ENCODE assay signal across 9 cellular contexts in the genomic region with DNA sequence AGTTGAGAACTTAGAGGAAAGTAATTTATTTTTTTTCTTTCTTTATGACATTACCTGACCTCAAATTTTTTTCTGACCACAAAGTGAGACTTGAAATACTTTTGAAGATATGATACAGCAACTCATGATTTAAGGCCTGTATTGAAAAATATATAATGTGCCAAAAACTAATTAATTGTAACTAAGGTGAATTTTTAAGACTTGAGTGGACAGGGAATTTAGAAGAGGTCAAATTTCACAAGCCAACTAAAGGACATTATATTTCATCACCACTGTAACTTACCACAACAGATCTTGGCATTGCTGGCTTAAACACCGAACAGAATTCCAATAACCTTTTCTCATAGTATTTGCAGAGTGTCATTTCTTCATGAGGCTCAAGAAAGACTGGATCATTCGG. TPM values are rescaled to one million over a fixed set of nuclear protein-coding genes. Genes with fewer than 3 reads are reported as not detected.
DNase-seq lines count a peak whose midpoint lies in the region; TF ChIP-seq lines count a peak whose summit lies in the region.
"Had no signal": no experiment of that assay in that cellular context is flagged by ENCODE, and none has a peak within 500 bp of the region (broad histone marks: within the 10 kb centered on the region; RNA-seq: fewer than 3 reads in every experiment).

No MANE protein-coding gene starts in this region.

- peaks cover 16% of the 10 kb centered on the region for H3K4me1 Mint-ChIP-seq in neural progenitor cell

- TF ChIP-seq CTCF in DOHH2 (IDR thresholded peaks at IDR 0.05; ENCODE audit: low read depth, low read length, poor library complexity, severe bottlenecking) (no peak), NB4 (IDR thresholded peaks at IDR 0.05; ENCODE audit: low read depth, low read length) (no peak), coronary artery (IDR thresholded peaks at IDR 0.05) (no peak), neural progenitor cell (IDR thresholded peaks at IDR 0.05) (no peak)

- H3K27me3 Mint-ChIP-seq in neural progenitor cell (ENCODE audit: insufficient read depth, low read depth): peaks cover 2% of the 10 kb centered on the region

- peaks cover 2% of the 10 kb centered on the region; the same call in 1 of the 2 replicates for H3F3A ChIP-seq in DOHH2 (ENCODE audit: control insufficient read depth, insufficient read depth)
- no peaks in the 10 kb centered on the region for H3F3A ChIP-seq in neural progenitor cell (ENCODE audit: low read depth)

- H3K9me3 Mint-ChIP-seq in neural progenitor cell: no peaks in the 10 kb centered on the region

- H3K27me3 ChIP-seq in DOHH2 (ENCODE audit: control insufficient read depth, low read length): no peaks in the 10 kb centered on the region
- H3K27me3 ChIP-seq in neural progenitor cell: no peaks in the 10 kb centered on the region

- H3K4me3 ChIP-seq in DOHH2 (ENCODE audit: low read length) (peak overlapping the region; percentile 97), NB4 (ENCODE audit: low read depth, low read length) (peak overlapping the region; percentile 83), coronary artery (peak overlapping the region; percentile 95), neural progenitor cell (no peak overlapping the region)

- H2AFZ ChIP-seq in neural progenitor cell (replicated peaks): no peak overlapping the region

- TF ChIP-seq POLR2A in NB4 (IDR thresholded peaks at IDR 0.05; ENCODE audit: extremely low read depth, insufficient read length): no peak

- H3K79me2 ChIP-seq in DOHH2 (ENCODE audit: control insufficient read depth, low read length): peaks cover 63% of the 10 kb centered on the region
- H3K79me2 ChIP-seq in neural progenitor cell (ENCODE audit: low read depth): peaks cover 28% of the 10 kb centered on the region

- H3K36me3 Mint-ChIP-seq in neural progenitor cell: peaks cover 14% of the 10 kb centered on the region

- H3K27ac Mint-ChIP-seq in neural progenitor cell: no peak overlapping the region

- no peaks in the 10 kb centered on the region for H3K9me2 ChIP-seq in DOHH2 (replicated peaks; ENCODE audit: control insufficient read depth, low read length)

- H3K9me3 ChIP-seq in DOHH2 (ENCODE audit: control insufficient read depth, insufficient read depth, low read length): no peaks in the 10 kb centered on the region
- H3K9me3 ChIP-seq in neural progenitor cell (ENCODE audit: low read depth): no peaks in the 10 kb centered on the region

- DNase-seq in NB4 (ENCODE audit: low read depth) (no peak), coronary artery (ENCODE audit: low spot score) (no peak), neural progenitor cell (ENCODE audit: low spot score) (no peak), NCI-H1105 treated with DMSO at 0.1 percent for 48 hours (lab: John Stamatoyannopoulos, UW) (no peak), globus pallidus (ENCODE audit: low spot score) (no peak), epidermal melanocyte (ENCODE audit: insufficient read length, low spot score) (no peak)
- no peak for DNase-seq in stimulated activated CD4-positive, alpha-beta T cell treated with anti-CD3 and anti-CD28 coated beads, Interleukin-4, amount 100 ng/mL, for 24 hours
- DNase-seq: activated CD4-positive, alpha-beta T cell treated with anti-CD3 and anti-CD28 coated beads for 1 hour had no signal

- H3K27ac ChIP-seq in DOHH2 (ENCODE audit: low read depth, low read length) (no peak overlapping the region), coronary artery (peak overlapping the region; percentile 99), neural progenitor cell (no peak overlapping the region)

- H3K9ac ChIP-seq in neural progenitor cell: no peak overlapping the region

- peaks cover 4% of the 10 kb centered on the region; the same call in 1 of the 2 replicates for H4K20me1 ChIP-seq in DOHH2 (ENCODE audit: control insufficient read depth, insufficient read depth, low read depth, low read length)
- H4K20me1 ChIP-seq in neural progenitor cell (ENCODE audit: low read depth): no peaks in the 10 kb centered on the region

- peak overlapping the region; percentile 84 for H3K4me3 Mint-ChIP-seq in neural progenitor cell

- H3K4me1 ChIP-seq in DOHH2 (ENCODE audit: control insufficient read depth, low read length) (peaks cover 18% of the 10 kb centered on the region), neural progenitor cell (peaks cover 9% of the 10 kb centered on the region)

- H3K4me2 ChIP-seq in DOHH2 (ENCODE audit: low read length) (peak overlapping the region; percentile 72), neural progenitor cell (peak overlapping the region; percentile 93)

- peaks cover 65% of the 10 kb centered on the region for H3K36me3 ChIP-seq in DOHH2 (ENCODE audit: control insufficient read depth, low read length)
- peaks cover 8% of the 10 kb centered on the region for H3K36me3 ChIP-seq in neural progenitor cell

RNA-seq across cellular contexts. Expression of gene CCNH, which starts 1.8 kb away (rescaled TPM):
- 70.1 and 86.1 TPM in 2 replicates for total RNA-seq in neural progenitor cell (ENCODE audit: low replicate concordance)

Comparison
In these comparisons a context has a peak if more than half of its experiments do, and no peak if none do; other contexts are left out.
1. H3K27ac ChIP-seq: peak in coronary artery (2 of 2); none in DOHH2 (single experiment) and neural progenitor cell (single experiment).